In genomic region chr19:38061294-38061693, GRCh38 we compare ENCODE assay signal across 11 cellular contexts.
DNase-seq lines count a peak whose midpoint lies in the region; ATAC-seq and TF ChIP-seq lines count a peak whose summit lies in the region.
"Had no signal": no experiment of that assay in that cellular context is flagged by ENCODE, and none has a peak within 500 bp of the region (broad histone marks: within the 10 kb centered on the region; RNA-seq: fewer than 3 reads in every experiment).

No MANE protein-coding gene starts in this region.

- peak overlapping the region; percentile 86 for H3K27ac Mint-ChIP-seq in HFFc6
- H3K27ac Mint-ChIP-seq in stimulated activated naive CD8-positive, alpha-beta T cell treated with anti-CD3 and anti-CD28 coated beads, Interleukin-15, amount 100 ng/mL, for 72 hours: no peak overlapping the region

- DNase-seq in AG10803 (ENCODE audit: low read depth): peak; percentile 90
- DNase-seq in HFFc6: peak; percentile 69
- DNase-seq in amniotic epithelial cell (ENCODE audit: low read depth): peak; percentile 69
- peak; percentile 38 for DNase-seq in kidney glomerular epithelial cell (lab: John Stamatoyannopoulos, UW)
- no peak for DNase-seq in putamen (ENCODE audit: low spot score)
- no peak for DNase-seq in tibial nerve (ENCODE audit: low spot score in 2 of 2)
- no peak for DNase-seq in stimulated activated naive CD8-positive, alpha-beta T cell treated with anti-CD3 and anti-CD28 coated beads, Interleukin-15, amount 100 ng/mL, for 72 hours
- DNase-seq in SKM-1 treated with dmso at 0.1 percent for 144 hours (lab: John Stamatoyannopoulos, UW; ENCODE audit: unreplicated experiment): no peak
- DNase-seq: activated T-cell treated with anti-CD3 and anti-CD28 coated beads, Interleukin-2, amount 50 U/mL, for 1 hour; NCI-H2227 treated with DMSO at 0.1 percent for 48 hours; retina had no signal

- peaks cover 0 to 15% (median 0%) of the 10 kb centered on the region in 4 donors for H3K4me1 ChIP-seq in tibial nerve

- H3K36me3 Mint-ChIP-seq in HFFc6 (ENCODE audit: low read depth): no peaks in the 10 kb centered on the region

- TF ChIP-seq EP300 in tibial nerve (IDR thresholded peaks at IDR 0.05): no peak

- H3K4me3 ChIP-seq in AG10803 (ENCODE audit: low read length) (no peak overlapping the region), tibial nerve (no peak overlapping the region)

- TF ChIP-seq POLR2A in tibial nerve (IDR thresholded peaks at IDR 0.05): no peak

- peaks cover 43% of the 10 kb centered on the region for H3K4me1 Mint-ChIP-seq in HFFc6 (ENCODE audit: low read depth)
- peaks cover 27% of the 10 kb centered on the region for H3K4me1 Mint-ChIP-seq in stimulated activated naive CD8-positive, alpha-beta T cell treated with anti-CD3 and anti-CD28 coated beads, Interleukin-15, amount 100 ng/mL, for 72 hours

- H3K36me3 ChIP-seq in tibial nerve: no peaks in the 10 kb centered on the region

- peak overlapping the region; percentile 38 for H3K4me3 Mint-ChIP-seq in HFFc6
- H3K4me3 Mint-ChIP-seq in stimulated activated naive CD8-positive, alpha-beta T cell treated with anti-CD3 and anti-CD28 coated beads, Interleukin-15, amount 100 ng/mL, for 72 hours: no peak overlapping the region

- no peak for ATAC-seq in stimulated activated naive CD8-positive, alpha-beta T cell treated with anti-CD3 and anti-CD28 coated beads, Interleukin-15, amount 100 ng/mL, for 72 hours

- no peaks in the 10 kb centered on the region; the same call in 1 of the 2 replicates for H3K27me3 Mint-ChIP-seq in HFFc6 (ENCODE audit: insufficient read depth)
- no peaks in the 10 kb centered on the region for H3K27me3 Mint-ChIP-seq in stimulated activated naive CD8-positive, alpha-beta T cell treated with anti-CD3 and anti-CD28 coated beads, Interleukin-15, amount 100 ng/mL, for 72 hours

- TF ChIP-seq CTCF in AG10803 (conservative IDR thresholded peaks at IDR 0.05; ENCODE audit: low read length): no peak
- no peak for TF ChIP-seq CTCF in HFFc6 (IDR thresholded peaks at IDR 0.05)
- TF ChIP-seq CTCF in tibial nerve (IDR thresholded peaks at IDR 0.05): no peak

- no peaks in the 10 kb centered on the region for H3K9me3 Mint-ChIP-seq in HFFc6
- no peaks in the 10 kb centered on the region for H3K9me3 Mint-ChIP-seq in stimulated activated naive CD8-positive, alpha-beta T cell treated with anti-CD3 and anti-CD28 coated beads, Interleukin-15, amount 100 ng/mL, for 72 hours

- no peak overlapping the region for H3K27ac ChIP-seq in tibial nerve

- no peaks in the 10 kb centered on the region for H3K9me3 ChIP-seq in tibial nerve

- H3K27me3 ChIP-seq in tibial nerve: no peaks in the 10 kb centered on the region

- WGBS in tibial nerve, 2 donors: 77 to 83% methylated on average over 7 of the region's 7 CpGs

Comparison
In these comparisons a context has a peak if more than half of its experiments do, and no peak if none do; other contexts are left out.
1. DNase-seq: peak in AG10803 (single experiment), HFFc6 (single experiment), amniotic epithelial cell (single experiment) and kidney glomerular epithelial cell (single experiment); none in putamen (single experiment), tibial nerve (0 of 2), stimulated activated naive CD8-positive, alpha-beta T cell treated with anti-CD3 and anti-CD28 coated beads, Interleukin-15, amount 100 ng/mL, for 72 hours (0 of 2) and SKM-1 treated with dmso at 0.1 percent for 144 hours (single experiment).